In the genomic region with DNA sequence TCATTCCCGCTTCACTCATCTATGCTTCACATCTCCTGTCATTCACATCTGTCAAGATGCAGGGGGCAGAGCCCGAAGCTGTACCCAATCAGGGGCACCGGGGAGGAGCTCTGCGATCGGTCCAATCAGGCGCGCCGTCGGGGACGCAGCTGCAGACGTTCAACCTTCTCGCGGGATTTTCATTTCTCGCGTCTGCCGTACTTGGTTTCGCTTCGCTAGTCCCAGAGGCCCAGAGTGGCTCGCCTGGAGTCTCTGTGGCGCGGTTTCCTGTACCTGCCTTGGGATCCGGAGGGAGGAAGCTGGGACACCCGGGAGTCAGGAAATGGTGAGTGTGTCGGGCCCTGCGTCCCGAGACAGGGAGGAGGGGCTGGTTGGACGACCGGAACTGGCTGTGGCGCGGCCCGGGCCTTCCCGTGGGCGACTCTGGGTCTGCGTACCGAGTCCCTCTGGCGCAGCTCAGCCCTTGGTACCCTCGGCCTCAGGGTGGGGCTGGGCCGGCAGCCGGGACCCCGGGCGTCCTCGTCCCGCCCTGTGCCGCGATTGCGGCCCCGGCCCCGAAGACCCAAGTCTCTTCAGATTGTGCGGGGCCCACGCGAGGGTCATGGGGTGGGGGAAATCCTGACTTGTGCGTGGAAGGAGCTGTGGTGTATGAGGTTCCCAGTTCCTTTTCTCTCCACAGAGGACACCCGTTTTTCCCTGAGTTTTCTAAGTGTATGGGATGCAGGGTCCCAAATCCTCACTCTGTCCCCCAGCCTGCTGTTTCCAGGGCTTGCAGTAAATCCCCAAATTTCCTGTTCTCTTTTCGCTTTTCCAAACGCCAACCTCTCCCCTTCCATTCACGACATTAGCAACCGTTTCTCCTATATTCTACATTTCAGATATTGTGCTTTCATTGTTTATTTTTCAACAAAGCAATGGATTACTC, we compare ENCODE assay signal across 8 cellular contexts. TPM values are rescaled to one million over a fixed set of nuclear protein-coding genes. Genes with fewer than 3 reads are reported as not detected.
DNase-seq lines count a peak whose midpoint lies in the region; ATAC-seq, FAIRE-seq and TF ChIP-seq lines count a peak whose summit lies in the region.

TSS of gene ZNF136 (plus strand) at position 215 of the 925 bp plus-strand sequence. CDS start at position 323, 108 bp downstream.

- H3K27ac Mint-ChIP-seq in T-cell (peak within 1 kb of the TSS; percentile 95 to 97), type B pancreatic cell (peak within 1 kb of the TSS; percentile 97)

- H3K4me1 ChIP-seq in heart left ventricle: peaks cover 0 to 42% (median 33%) of the 10 kb centered on the region in 12 donors

- H3K27me3 ChIP-seq in heart left ventricle: no peaks in the 10 kb centered on the region

- ATAC-seq in HG02840 (IDR thresholded peaks at IDR 0.05; ENCODE audit: low FRiP score, unreplicated experiment) (peak; percentile 98), T-cell (replicated peaks in 1 of 4) (peak; percentile 98 to 100 (median 100)), heart left ventricle (peak; percentile 98 to 99 (median 99))

- H3K4me3 Mint-ChIP-seq in T-cell: peak within 1 kb of the TSS; percentile 93 to 97 (median 95)
- H3K4me3 Mint-ChIP-seq in type B pancreatic cell: peak within 1 kb of the TSS; percentile 96

- TF ChIP-seq POLR2A in GM12891 (IDR thresholded peaks at IDR 0.05; ENCODE audit: low read depth, low read length) (peak; percentile 89), heart left ventricle (IDR thresholded peaks at IDR 0.05) (peak in 1 of 2 donors; percentile 79)

- peaks cover 0 to 11% (median 6%) of the 10 kb centered on the region in 9 donors for H3K36me3 ChIP-seq in heart left ventricle

- H3K27ac ChIP-seq in adipose tissue (ENCODE audit: low read depth, low read length) (peak within 1 kb of the TSS; percentile 51), heart left ventricle (peak within 1 kb of the TSS; percentile 82 to 98 (median 94))

- no peaks in the 10 kb centered on the region for H3K36me3 Mint-ChIP-seq in T-cell
- H3K36me3 Mint-ChIP-seq in type B pancreatic cell: peaks cover 7% of the 10 kb centered on the region

- peak; percentile 93 for FAIRE-seq in GM12891 (lab: Jason Lieb, UNC)

- peak in 1 of 12 donors; percentile 4 for TF ChIP-seq CTCF in heart left ventricle (IDR thresholded peaks at IDR 0.05)
- TF ChIP-seq CTCF in type B pancreatic cell (conservative IDR thresholded peaks at IDR 0.05): no peak

- H3K27me3 Mint-ChIP-seq in T-cell: peaks cover 0 to 2% of the 10 kb centered on the region in 2 donors
- H3K27me3 Mint-ChIP-seq in type B pancreatic cell: no peaks in the 10 kb centered on the region

- 0% methylated on average over 55 to 57 of the region's 57 CpGs for WGBS in adipose tissue, 3 donors
- WGBS in heart left ventricle, 4 donors: 0 to 1% (median 0%) methylated on average over 29 to 57 of the region's 57 CpGs

- POLR2A ChIA-PET in T-cell (lab: Charles Lee): interaction anchor here (0.5 to 1.0 kb wide), 5 partner anchors 170 to 450 kb away, joined by 3 to 6 read pairs (median 3); partner anchors contain the start of gene ZNF563 (in 2 of the 2)

- CTCF ChIA-PET in T-cell (lab: Charles Lee): interaction anchor here (0.6 to 1.6 kb wide), 8 partner anchors 23 to 986 kb away, joined by 3 to 8 read pairs (median 6); partner anchors contain the start of genes ZNF20 (in 1 of the 2) and ZNF563 (in 1 of the 2)

- peak within 1 kb of the TSS; percentile 70 to 99 (median 84) for H3K4me3 ChIP-seq in heart left ventricle

- DNase-seq in GM12891 (ENCODE audit: insufficient read length, low spot score) (peak; percentile 96), NCI-H1436 (lab: John Stamatoyannopoulos, UW) (peak; percentile 91), T-cell (peak; percentile 79 to 97 (median 92)), heart left ventricle (peak; percentile 96 to 97 (median 97)), posterior cingulate gyrus (peak; percentile 86 to 99 (median 94)), type B pancreatic cell (ENCODE audit: extremely low spot score, unreplicated experiment) (peak; percentile 91)

- no peaks in the 10 kb centered on the region for H3K9me3 Mint-ChIP-seq in T-cell
- H3K9me3 Mint-ChIP-seq in type B pancreatic cell: no peaks in the 10 kb centered on the region

- intact Hi-C loops in heart left ventricle (cut with DNase I): loop anchor here in 2 of 10 donors (10.0 kb wide), 1 partner anchor 132 kb away; the partner anchor contains the start of gene ZNF44 (in 2 of the 2)
- intact Hi-C loops in posterior cingulate gyrus (cut with DNase I): loop anchor here (1.0 kb wide), 1 partner anchor 131 kb away; the partner anchor contains the start of gene ZNF44

- no peaks in the 10 kb centered on the region for H3K9me3 ChIP-seq in heart left ventricle

- H3K4me1 Mint-ChIP-seq in T-cell (peaks cover 48 to 53% (median 51%) of the 10 kb centered on the region in 3 donors), type B pancreatic cell (ENCODE audit: unreplicated experiment) (peaks cover 18% of the 10 kb centered on the region)

TF ChIP-seq in GM12891, 5 proteins besides CTCF, POLR2A, EP300 and RAD21:
- peak; percentile 44 for TF ChIP-seq SPI1 (IDR thresholded peaks at IDR 0.05; ENCODE audit: low read depth, low read length)
- TF ChIP-seq PAX5 (IDR thresholded peaks at IDR 0.05; ENCODE audit: insufficient read depth, low read length, severe bottlenecking): peak; percentile 98
- no peak for TF ChIP-seq POU2F2 (IDR thresholded peaks at IDR 0.05; ENCODE audit: low read depth, low read length)
- TF ChIP-seq POLR2AphosphoS5 (IDR thresholded peaks at IDR 0.05; ENCODE audit: low read depth, low read length): peak; percentile 91
- peak; percentile 81; the same call in 1 of the 2 replicates for TF ChIP-seq TAF1 (IDR thresholded peaks at IDR 0.05; ENCODE audit: low read depth, low read length)
TF ChIP-seq in GM12891: peak in this region for 4.

RNA-seq across cellular contexts. Expression of gene ZNF136, which starts in this region (rescaled TPM):
- polyA plus RNA-seq in GM12891 (2012; ENCODE audit: low read depth, missing spikeins): 3.1 TPM
- total RNA-seq in T-cell: 10 to 100 TPM; 20.2 to 39.3 (median 22.7) TPM
- polyA plus RNA-seq in adipose tissue: 1 to 10 TPM; 1.9 to 3.4 (median 2.8) TPM
- 1 to 10 TPM; 2.7 to 7.5 (median 4.8) TPM for total RNA-seq in heart left ventricle
- 1 to 10 TPM; 2.9 to 3.1 TPM for polyA plus RNA-seq in heart left ventricle
- total RNA-seq in type B pancreatic cell (ENCODE audit: low replicate concordance): 14.1 and 21.0 TPM in 2 replicates

Comparison
In these comparisons a context has a peak if more than half of its experiments do, and no peak if none do; other contexts are left out.
1. Peak in every context shown above with its lines: DNase-seq, ATAC-seq, H3K4me3 ChIP-seq and H3K27ac ChIP-seq.